ENCODE assay signal across 1 cellular context in the genomic region with DNA sequence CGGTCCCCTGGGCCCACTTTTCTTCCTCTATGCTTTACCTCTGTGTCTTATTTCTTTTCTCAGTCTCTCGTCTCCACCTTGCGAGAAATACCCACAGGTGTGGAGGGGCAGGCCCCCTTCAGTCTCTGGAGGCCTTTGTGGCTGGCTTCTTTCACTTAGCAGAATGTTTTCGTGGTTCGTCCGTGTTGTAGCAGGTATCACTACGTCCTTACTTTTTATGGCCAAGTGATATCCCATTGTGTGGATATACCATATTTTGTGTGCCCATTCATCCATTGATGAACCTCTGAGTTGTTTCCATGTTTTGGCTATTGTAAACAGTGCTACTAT.
TF ChIP-seq lines count a peak whose summit lies in the region.

No MANE protein-coding gene starts in this region.

TF ChIP-seq in HepG2, 621 proteins besides CTCF, POLR2A, EP300 and RAD21 (continued from another document and continues in another):
- TF ChIP-seq, protein P1, sequence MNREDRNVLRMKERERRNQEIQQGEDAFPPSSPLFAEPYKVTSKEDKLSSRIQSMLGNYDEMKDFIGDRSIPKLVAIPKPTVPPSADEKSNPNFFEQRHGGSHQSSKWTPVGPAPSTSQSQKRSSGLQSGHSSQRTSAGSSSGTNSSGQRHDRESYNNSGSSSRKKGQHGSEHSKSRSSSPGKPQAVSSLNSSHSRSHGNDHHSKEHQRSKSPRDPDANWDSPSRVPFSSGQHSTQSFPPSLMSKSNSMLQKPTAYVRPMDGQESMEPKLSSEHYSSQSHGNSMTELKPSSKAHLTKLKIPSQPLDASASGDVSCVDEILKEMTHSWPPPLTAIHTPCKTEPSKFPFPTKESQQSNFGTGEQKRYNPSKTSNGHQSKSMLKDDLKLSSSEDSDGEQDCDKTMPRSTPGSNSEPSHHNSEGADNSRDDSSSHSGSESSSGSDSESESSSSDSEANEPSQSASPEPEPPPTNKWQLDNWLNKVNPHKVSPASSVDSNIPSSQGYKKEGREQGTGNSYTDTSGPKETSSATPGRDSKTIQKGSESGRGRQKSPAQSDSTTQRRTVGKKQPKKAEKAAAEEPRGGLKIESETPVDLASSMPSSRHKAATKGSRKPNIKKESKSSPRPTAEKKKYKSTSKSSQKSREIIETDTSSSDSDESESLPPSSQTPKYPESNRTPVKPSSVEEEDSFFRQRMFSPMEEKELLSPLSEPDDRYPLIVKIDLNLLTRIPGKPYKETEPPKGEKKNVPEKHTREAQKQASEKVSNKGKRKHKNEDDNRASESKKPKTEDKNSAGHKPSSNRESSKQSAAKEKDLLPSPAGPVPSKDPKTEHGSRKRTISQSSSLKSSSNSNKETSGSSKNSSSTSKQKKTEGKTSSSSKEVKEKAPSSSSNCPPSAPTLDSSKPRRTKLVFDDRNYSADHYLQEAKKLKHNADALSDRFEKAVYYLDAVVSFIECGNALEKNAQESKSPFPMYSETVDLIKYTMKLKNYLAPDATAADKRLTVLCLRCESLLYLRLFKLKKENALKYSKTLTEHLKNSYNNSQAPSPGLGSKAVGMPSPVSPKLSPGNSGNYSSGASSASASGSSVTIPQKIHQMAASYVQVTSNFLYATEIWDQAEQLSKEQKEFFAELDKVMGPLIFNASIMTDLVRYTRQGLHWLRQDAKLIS (CRISPR knock-in tag; IDR thresholded peaks at IDR 0.05): no peak
- no peak for TF ChIP-seq ZNF160 (CRISPR knock-in tag; IDR thresholded peaks at IDR 0.05)
- TF ChIP-seq ZNF253 (CRISPR knock-in tag; IDR thresholded peaks at IDR 0.05; ENCODE audit: borderline replicate concordance): no peak
- no peak for TF ChIP-seq CHCHD3 (CRISPR knock-in tag; IDR thresholded peaks at IDR 0.05)
- no peak for TF ChIP-seq CBX2 (IDR thresholded peaks at IDR 0.05; ENCODE audit: low read depth, low read length)
- TF ChIP-seq CBX2 (CRISPR knock-in tag; IDR thresholded peaks at IDR 0.05; ENCODE audit: low read depth): no peak
- TF ChIP-seq AHR (CRISPR knock-in tag; IDR thresholded peaks at IDR 0.05): no peak
- no peak for TF ChIP-seq THAP11 (CRISPR knock-in tag; IDR thresholded peaks at IDR 0.05)
- TF ChIP-seq, protein P2, sequence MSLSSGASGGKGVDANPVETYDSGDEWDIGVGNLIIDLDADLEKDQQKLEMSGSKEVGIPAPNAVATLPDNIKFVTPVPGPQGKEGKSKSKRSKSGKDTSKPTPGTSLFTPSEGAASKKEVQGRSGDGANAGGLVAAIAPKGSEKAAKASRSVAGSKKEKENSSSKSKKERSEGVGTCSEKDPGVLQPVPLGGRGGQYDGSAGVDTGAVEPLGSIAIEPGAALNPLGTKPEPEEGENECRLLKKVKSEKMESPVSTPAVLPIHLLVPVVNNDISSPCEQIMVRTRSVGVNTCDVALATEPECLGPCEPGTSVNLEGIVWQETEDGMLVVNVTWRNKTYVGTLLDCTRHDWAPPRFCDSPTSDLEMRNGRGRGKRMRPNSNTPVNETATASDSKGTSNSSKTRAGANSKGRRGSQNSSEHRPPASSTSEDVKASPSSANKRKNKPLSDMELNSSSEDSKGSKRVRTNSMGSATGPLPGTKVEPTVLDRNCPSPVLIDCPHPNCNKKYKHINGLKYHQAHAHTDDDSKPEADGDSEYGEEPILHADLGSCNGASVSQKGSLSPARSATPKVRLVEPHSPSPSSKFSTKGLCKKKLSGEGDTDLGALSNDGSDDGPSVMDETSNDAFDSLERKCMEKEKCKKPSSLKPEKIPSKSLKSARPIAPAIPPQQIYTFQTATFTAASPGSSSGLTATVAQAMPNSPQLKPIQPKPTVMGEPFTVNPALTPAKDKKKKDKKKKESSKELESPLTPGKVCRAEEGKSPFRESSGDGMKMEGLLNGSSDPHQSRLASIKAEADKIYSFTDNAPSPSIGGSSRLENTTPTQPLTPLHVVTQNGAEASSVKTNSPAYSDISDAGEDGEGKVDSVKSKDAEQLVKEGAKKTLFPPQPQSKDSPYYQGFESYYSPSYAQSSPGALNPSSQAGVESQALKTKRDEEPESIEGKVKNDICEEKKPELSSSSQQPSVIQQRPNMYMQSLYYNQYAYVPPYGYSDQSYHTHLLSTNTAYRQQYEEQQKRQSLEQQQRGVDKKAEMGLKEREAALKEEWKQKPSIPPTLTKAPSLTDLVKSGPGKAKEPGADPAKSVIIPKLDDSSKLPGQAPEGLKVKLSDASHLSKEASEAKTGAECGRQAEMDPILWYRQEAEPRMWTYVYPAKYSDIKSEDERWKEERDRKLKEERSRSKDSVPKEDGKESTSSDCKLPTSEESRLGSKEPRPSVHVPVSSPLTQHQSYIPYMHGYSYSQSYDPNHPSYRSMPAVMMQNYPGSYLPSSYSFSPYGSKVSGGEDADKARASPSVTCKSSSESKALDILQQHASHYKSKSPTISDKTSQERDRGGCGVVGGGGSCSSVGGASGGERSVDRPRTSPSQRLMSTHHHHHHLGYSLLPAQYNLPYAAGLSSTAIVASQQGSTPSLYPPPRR (CRISPR knock-in tag; IDR thresholded peaks at IDR 0.05; ENCODE audit: borderline replicate concordance): no peak
- no peak for TF ChIP-seq MIER3 (CRISPR knock-in tag; IDR thresholded peaks at IDR 0.05; ENCODE audit: borderline replicate concordance)
- 0 out of 2 replicates have a peak, but pooled peaks have one; percentile 44 for TF ChIP-seq RBFOX2 (IDR thresholded peaks at IDR 0.05; ENCODE audit: low read depth, low read length)
- TF ChIP-seq, protein P3, sequence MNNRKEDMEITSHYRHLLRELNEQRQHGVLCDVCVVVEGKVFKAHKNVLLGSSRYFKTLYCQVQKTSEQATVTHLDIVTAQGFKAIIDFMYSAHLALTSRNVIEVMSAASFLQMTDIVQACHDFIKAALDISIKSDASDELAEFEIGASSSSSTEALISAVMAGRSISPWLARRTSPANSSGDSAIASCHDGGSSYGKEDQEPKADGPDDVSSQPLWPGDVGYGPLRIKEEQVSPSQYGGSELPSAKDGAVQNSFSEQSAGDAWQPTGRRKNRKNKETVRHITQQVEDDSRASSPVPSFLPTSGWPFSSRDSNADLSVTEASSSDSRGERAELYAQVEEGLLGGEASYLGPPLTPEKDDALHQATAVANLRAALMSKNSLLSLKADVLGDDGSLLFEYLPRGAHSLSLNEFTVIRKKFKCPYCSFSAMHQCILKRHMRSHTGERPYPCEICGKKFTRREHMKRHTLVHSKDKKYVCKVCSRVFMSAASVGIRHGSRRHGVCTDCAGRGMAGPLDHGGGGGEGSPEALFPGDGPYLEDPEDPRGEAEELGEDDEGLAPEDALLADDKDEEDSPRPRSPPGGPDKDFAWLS (CRISPR knock-in tag; IDR thresholded peaks at IDR 0.05; ENCODE audit: borderline replicate concordance): no peak
- TF ChIP-seq, protein P4, sequence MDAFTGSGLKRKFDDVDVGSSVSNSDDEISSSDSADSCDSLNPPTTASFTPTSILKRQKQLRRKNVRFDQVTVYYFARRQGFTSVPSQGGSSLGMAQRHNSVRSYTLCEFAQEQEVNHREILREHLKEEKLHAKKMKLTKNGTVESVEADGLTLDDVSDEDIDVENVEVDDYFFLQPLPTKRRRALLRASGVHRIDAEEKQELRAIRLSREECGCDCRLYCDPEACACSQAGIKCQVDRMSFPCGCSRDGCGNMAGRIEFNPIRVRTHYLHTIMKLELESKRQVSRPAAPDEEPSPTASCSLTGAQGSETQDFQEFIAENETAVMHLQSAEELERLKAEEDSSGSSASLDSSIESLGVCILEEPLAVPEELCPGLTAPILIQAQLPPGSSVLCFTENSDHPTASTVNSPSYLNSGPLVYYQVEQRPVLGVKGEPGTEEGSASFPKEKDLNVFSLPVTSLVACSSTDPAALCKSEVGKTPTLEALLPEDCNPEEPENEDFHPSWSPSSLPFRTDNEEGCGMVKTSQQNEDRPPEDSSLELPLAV (CRISPR knock-in tag; conservative IDR thresholded peaks at IDR 0.05; ENCODE audit: low read depth): no peak
- TF ChIP-seq, protein P5, sequence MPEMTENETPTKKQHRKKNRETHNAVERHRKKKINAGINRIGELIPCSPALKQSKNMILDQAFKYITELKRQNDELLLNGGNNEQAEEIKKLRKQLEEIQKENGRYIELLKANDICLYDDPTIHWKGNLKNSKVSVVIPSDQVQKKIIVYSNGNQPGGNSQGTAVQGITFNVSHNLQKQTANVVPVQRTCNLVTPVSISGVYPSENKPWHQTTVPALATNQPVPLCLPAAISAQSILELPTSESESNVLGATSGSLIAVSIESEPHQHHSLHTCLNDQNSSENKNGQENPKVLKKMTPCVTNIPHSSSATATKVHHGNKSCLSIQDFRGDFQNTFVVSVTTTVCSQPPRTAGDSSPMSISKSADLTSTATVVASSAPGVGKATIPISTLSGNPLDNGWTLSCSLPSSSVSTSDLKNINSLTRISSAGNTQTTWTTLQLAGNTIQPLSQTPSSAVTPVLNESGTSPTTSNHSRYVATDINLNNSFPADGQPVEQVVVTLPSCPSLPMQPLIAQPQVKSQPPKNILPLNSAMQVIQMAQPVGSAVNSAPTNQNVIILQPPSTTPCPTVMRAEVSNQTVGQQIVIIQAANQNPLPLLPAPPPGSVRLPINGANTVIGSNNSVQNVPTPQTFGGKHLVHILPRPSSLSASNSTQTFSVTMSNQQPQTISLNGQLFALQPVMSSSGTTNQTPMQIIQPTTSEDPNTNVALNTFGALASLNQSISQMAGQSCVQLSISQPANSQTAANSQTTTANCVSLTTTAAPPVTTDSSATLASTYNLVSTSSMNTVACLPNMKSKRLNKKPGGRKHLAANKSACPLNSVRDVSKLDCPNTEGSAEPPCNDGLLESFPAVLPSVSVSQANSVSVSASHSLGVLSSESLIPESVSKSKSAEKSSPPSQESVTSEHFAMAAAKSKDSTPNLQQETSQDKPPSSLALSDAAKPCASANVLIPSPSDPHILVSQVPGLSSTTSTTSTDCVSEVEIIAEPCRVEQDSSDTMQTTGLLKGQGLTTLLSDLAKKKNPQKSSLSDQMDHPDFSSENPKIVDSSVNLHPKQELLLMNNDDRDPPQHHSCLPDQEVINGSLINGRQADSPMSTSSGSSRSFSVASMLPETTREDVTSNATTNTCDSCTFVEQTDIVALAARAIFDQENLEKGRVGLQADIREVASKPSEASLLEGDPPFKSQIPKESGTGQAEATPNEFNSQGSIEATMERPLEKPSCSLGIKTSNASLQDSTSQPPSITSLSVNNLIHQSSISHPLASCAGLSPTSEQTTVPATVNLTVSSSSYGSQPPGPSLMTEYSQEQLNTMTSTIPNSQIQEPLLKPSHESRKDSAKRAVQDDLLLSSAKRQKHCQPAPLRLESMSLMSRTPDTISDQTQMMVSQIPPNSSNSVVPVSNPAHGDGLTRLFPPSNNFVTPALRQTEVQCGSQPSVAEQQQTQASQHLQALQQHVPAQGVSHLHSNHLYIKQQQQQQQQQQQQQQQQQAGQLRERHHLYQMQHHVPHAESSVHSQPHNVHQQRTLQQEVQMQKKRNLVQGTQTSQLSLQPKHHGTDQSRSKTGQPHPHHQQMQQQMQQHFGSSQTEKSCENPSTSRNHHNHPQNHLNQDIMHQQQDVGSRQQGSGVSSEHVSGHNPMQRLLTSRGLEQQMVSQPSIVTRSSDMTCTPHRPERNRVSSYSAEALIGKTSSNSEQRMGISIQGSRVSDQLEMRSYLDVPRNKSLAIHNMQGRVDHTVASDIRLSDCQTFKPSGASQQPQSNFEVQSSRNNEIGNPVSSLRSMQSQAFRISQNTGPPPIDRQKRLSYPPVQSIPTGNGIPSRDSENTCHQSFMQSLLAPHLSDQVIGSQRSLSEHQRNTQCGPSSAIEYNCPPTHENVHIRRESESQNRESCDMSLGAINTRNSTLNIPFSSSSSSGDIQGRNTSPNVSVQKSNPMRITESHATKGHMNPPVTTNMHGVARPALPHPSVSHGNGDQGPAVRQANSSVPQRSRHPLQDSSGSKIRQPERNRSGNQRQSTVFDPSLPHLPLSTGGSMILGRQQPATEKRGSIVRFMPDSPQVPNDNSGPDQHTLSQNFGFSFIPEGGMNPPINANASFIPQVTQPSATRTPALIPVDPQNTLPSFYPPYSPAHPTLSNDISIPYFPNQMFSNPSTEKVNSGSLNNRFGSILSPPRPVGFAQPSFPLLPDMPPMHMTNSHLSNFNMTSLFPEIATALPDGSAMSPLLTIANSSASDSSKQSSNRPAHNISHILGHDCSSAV (CRISPR knock-in tag; IDR thresholded peaks at IDR 0.05; ENCODE audit: borderline replicate concordance): 0 out of 2 replicates have a peak, but pooled peaks have one; percentile 7
- no peak for TF ChIP-seq ZBTB8A (CRISPR knock-in tag; IDR thresholded peaks at IDR 0.05; ENCODE audit: borderline replicate concordance, low read depth)
- TF ChIP-seq U2AF1 (optimal IDR thresholded peaks at IDR 0.05; ENCODE audit: low read depth, low read length): no peak
- TF ChIP-seq HOXA5 (CRISPR knock-in tag; IDR thresholded peaks at IDR 0.05): no peak
- no peak for TF ChIP-seq ZNF33B (CRISPR knock-in tag; IDR thresholded peaks at IDR 0.05)
- TF ChIP-seq HOXA7 (CRISPR knock-in tag; IDR thresholded peaks at IDR 0.05): no peak
- peak; percentile 3; the same call in 1 of the 2 replicates for TF ChIP-seq GATAD2A (CRISPR knock-in tag; IDR thresholded peaks at IDR 0.05)
- TF ChIP-seq NCOR1 (IDR thresholded peaks at IDR 0.05; ENCODE audit: borderline replicate concordance, low read length): no peak
- no peak for TF ChIP-seq ZNF432 (CRISPR knock-in tag; IDR thresholded peaks at IDR 0.05; ENCODE audit: borderline replicate concordance)
- no peak for TF ChIP-seq ZNF256 (CRISPR knock-in tag; conservative IDR thresholded peaks at IDR 0.05)
- TF ChIP-seq POLR2G (IDR thresholded peaks at IDR 0.05; ENCODE audit: low read depth, low read length): peak; percentile 65
- no peak for TF ChIP-seq YY1 (IDR thresholded peaks at IDR 0.05; ENCODE audit: insufficient read depth, insufficient replicate concordance, low read depth, low read length)
- TF ChIP-seq SMYD3 (CRISPR knock-in tag; IDR thresholded peaks at IDR 0.05): no peak
- no peak for TF ChIP-seq ZNF570 (CRISPR knock-in tag; IDR thresholded peaks at IDR 0.05; ENCODE audit: borderline replicate concordance)
- TF ChIP-seq ZNF282 (IDR thresholded peaks at IDR 0.05; ENCODE audit: partially characterized antibody): no peak
- TF ChIP-seq, protein P6, sequence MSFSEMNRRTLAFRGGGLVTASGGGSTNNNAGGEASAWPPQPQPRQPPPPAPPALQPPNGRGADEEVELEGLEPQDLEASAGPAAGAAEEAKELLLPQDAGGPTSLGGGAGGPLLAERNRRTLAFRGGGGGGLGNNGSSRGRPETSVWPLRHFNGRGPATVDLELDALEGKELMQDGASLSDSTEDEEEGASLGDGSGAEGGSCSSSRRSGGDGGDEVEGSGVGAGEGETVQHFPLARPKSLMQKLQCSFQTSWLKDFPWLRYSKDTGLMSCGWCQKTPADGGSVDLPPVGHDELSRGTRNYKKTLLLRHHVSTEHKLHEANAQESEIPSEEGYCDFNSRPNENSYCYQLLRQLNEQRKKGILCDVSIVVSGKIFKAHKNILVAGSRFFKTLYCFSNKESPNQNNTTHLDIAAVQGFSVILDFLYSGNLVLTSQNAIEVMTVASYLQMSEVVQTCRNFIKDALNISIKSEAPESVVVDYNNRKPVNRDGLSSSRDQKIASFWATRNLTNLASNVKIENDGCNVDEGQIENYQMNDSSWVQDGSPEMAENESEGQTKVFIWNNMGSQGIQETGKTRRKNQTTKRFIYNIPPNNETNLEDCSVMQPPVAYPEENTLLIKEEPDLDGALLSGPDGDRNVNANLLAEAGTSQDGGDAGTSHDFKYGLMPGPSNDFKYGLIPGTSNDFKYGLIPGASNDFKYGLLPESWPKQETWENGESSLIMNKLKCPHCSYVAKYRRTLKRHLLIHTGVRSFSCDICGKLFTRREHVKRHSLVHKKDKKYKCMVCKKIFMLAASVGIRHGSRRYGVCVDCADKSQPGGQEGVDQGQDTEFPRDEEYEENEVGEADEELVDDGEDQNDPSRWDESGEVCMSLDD (CRISPR knock-in tag; IDR thresholded peaks at IDR 0.05; ENCODE audit: borderline replicate concordance): no peak
- no peak for TF ChIP-seq SRSF4 (IDR thresholded peaks at IDR 0.05; ENCODE audit: low read depth, low read length, poor library complexity, severe bottlenecking)
- no peak for TF ChIP-seq ZNF274 (CRISPR knock-in tag; IDR thresholded peaks at IDR 0.05)
